ENCODE assay signal across 20 cellular contexts in genomic region chr6:40506956-40507355, GRCh38.
"Had no signal": no experiment of that assay in that cellular context is flagged by ENCODE, and none has a peak within 500 bp of the region (broad histone marks: within the 10 kb centered on the region; RNA-seq: fewer than 3 reads in every experiment).

No MANE protein-coding gene starts in this region.

- H3K36me3 ChIP-seq: breast epithelium, left ventricle myocardium inferior had no signal

- H3K9me3 ChIP-seq: breast epithelium, left ventricle myocardium inferior had no signal

- H3K4me3 ChIP-seq: breast epithelium, left ventricle myocardium inferior had no signal

- H3K4me1 ChIP-seq: breast epithelium, left ventricle myocardium inferior had no signal

- H3K27me3 ChIP-seq: breast epithelium had no signal

- H3K27ac ChIP-seq: breast epithelium, left ventricle myocardium inferior had no signal

- DNase-seq: activated CD4-positive, alpha-beta T cell treated with anti-CD3 and anti-CD28 coated beads, Interleukin-2, amount 10 ng/mL, durations not matched to agents 7 days and 5 days; activated CD8-positive, alpha-beta T cell treated with anti-CD3 and anti-CD28 coated beads, Interleukin-2, amount 10 ng/mL, durations not matched to agents 7 days and 5 days; activated naive CD4-positive, alpha-beta T cell treated with anti-CD3 and anti-CD28 coated beads for 36 hours; activated T-cell treated with anti-CD3 and anti-CD28 coated beads, Interleukin-2, amount 50 U/mL, for 4 hours; anterior cingulate cortex; cerebellar nuclear complex; effector CD8-positive, alpha-beta T cell; foreskin melanocyte; glutamatergic neuron; left ventricle myocardium inferior; mammary epithelial cell; midbrain; nephron progenitor cell; posterior cingulate gyrus; stimulated activated CD4-positive, alpha-beta T cell treated with anti-CD3 and anti-CD28 coated beads, Interleukin-12 subunit alpha, Interleukin-12 subunit beta, amount 100 ng/mL, for 4 hours; stimulated activated CD4-positive, alpha-beta T cell treated with anti-CD3 and anti-CD28 coated beads, Interleukin-1b, Interleukin-23, amount 100 ng/mL, for 48 hours; stimulated activated CD8-positive, alpha-beta memory T cell treated with anti-CD3 and anti-CD28 coated beads, Interleukin-4, amount 100 ng/mL, for 48 hours; stimulated activated naive CD4-positive, alpha-beta T cell; T-helper 9 cell had no signal
